8 cellular contexts compared by ENCODE assay signal in genomic region chr1:156813750-156814570, GRCh38. TPM values are rescaled to one million over a fixed set of nuclear protein-coding genes. Genes with fewer than 3 reads are reported as not detected.
A peak's percentile ranks its signal among the peaks of the same experiment; 100 is the strongest.
DNase-seq lines count a peak whose midpoint lies in the region; ATAC-seq and TF ChIP-seq lines count a peak whose summit lies in the region.

No MANE protein-coding gene starts in this region.

- no peaks in the 10 kb centered on the region for H3K27me3 Mint-ChIP-seq in MCF 10A (ENCODE audit: insufficient read depth, unreplicated experiment)

- DNase-seq in DMS153 (lab: John Stamatoyannopoulos, UW) = peak; percentile 44
- DNase-seq in HUDEP-2 (lab: John Stamatoyannopoulos, UW; ENCODE audit: unreplicated experiment in 76 of 76) = peak in 44 of 76 experiments; percentile 8 to 67 (median 36)
- peak; percentile 99 for DNase-seq in WERI-Rb-1
- DNase-seq in MCF 10A (ENCODE audit: unreplicated experiment) = peak; percentile 65
- DNase-seq in iris pigment epithelial cell (ENCODE audit: low read depth) = peak; percentile 66
- peak; percentile 52 to 67 (median 55) for DNase-seq in stimulated activated CD4-positive, alpha-beta T cell treated with anti-CD3 and anti-CD28 coated beads, Interleukin-12 subunit alpha, Interleukin-12 subunit beta, amount 100 ng/mL, for 48 hours (ENCODE audit: low read depth in 2 of 3, low spot score in 1 of 3)

- H3K9me3 ChIP-seq in WERI-Rb-1 (ENCODE audit: severe bottlenecking) = no peaks in the 10 kb centered on the region

- peaks cover 33% of the 10 kb centered on the region for H3K36me3 ChIP-seq in WERI-Rb-1

- peak; percentile 98 for TF ChIP-seq CTCF in WERI-Rb-1 (IDR thresholded peaks at IDR 0.05; ENCODE audit: low read depth, low read length)
- peak; percentile 55 for TF ChIP-seq CTCF in MCF 10A (IDR thresholded peaks at IDR 0.05; ENCODE audit: unreplicated experiment)

- H3K9me3 Mint-ChIP-seq in MCF 10A (ENCODE audit: unreplicated experiment) = no peaks in the 10 kb centered on the region

- POLR2A ChIA-PET in MCF 10A (lab: Yijun Ruan, JAX) = interaction anchor here (0.7 to 1.1 kb wide), 2 partner anchors 11 to 103 kb away, joined by 3 read pairs; no protein-coding TSS in a partner anchor

- peak overlapping the region; percentile 65 for H3K4me3 ChIP-seq in WERI-Rb-1 (ENCODE audit: low read depth, low read length)

- CTCF ChIA-PET in MCF 10A (lab: Yijun Ruan, JAX) = interaction anchor here (0.6 to 12.4 kb wide), 30 partner anchors 10 to 271 kb away, joined by 3 to 114 read pairs (median 4); partner anchors contain the start of genes NTRK1 and PEAR1

- TSS peak; percentile 39 for BruUV-seq in MCF 10A (replicated peaks; lab: Mats Ljungman, UMichigan)

- ATAC-seq in GM21723 (IDR thresholded peaks at IDR 0.05; ENCODE audit: unreplicated experiment) (no peak), HG03469 (IDR thresholded peaks at IDR 0.05; ENCODE audit: unreplicated experiment) (no peak)

- H3K27me3 ChIP-seq in WERI-Rb-1 (ENCODE audit: insufficient read depth, low read depth, severe bottlenecking) = no peaks in the 10 kb centered on the region

- H3K36me3 Mint-ChIP-seq in MCF 10A (ENCODE audit: insufficient read depth, unreplicated experiment) = no peaks in the 10 kb centered on the region

- peak overlapping the region; percentile 27 for H3K27ac Mint-ChIP-seq in MCF 10A (ENCODE audit: low read depth, unreplicated experiment)

- peak overlapping the region; percentile 73 for H3K4me3 Mint-ChIP-seq in MCF 10A (ENCODE audit: unreplicated experiment)

- H3K4me1 Mint-ChIP-seq in MCF 10A (ENCODE audit: insufficient read depth, unreplicated experiment) = peaks cover 48% of the 10 kb centered on the region

- peak overlapping the region; percentile 95 for H3K27ac ChIP-seq in WERI-Rb-1

- intact Hi-C loops in MCF 10A (cut with micrococcal nuclease) = no loop called here

RNA-seq across cellular contexts. Expression of gene SH2D2A, which starts 2.7 kb away (rescaled TPM):
- total RNA-seq in MCF 10A (2022) = 19.2 and 27.9 TPM in 2 replicates

RNA-seq across cellular contexts. Expression of gene INSRR, which starts 45.0 kb away (rescaled TPM):
- not detected in 2 replicates for total RNA-seq in MCF 10A (2022)

RNA-seq across cellular contexts. Expression of gene PRCC, which starts 46.6 kb away (rescaled TPM):
- 112 and 131 TPM in 2 replicates for total RNA-seq in MCF 10A (2022)

RNA-seq across cellular contexts. Expression of gene NTRK1, which starts 46.7 kb away (rescaled TPM):
- total RNA-seq in MCF 10A (2022) = 0.15 and 0.33 TPM in 2 replicates

Comparison
In these comparisons a context has a peak if more than half of its experiments do, and no peak if none do; other contexts are left out.
1. DNase-seq: peak in every context shown above with its lines; median percentile 99 in WERI-Rb-1; 66 in iris pigment epithelial cell; 65 in MCF 10A; 55 in stimulated activated CD4-positive, alpha-beta T cell treated with anti-CD3 and anti-CD28 coated beads, Interleukin-12 subunit alpha, Interleukin-12 subunit beta, amount 100 ng/mL, for 48 hours; 44 in DMS153; 36 in HUDEP-2.